In genomic region chr1:110645962-110646735, GRCh38 we compare ENCODE assay signal across 11 cellular contexts. TPM values are rescaled to one million over a fixed set of nuclear protein-coding genes. Genes with fewer than 3 reads are reported as not detected.
DNase-seq lines count a peak whose midpoint lies in the region; ATAC-seq and TF ChIP-seq lines count a peak whose summit lies in the region.
"Had no signal": no experiment of that assay in that cellular context is flagged by ENCODE, and none has a peak within 500 bp of the region (broad histone marks: within the 10 kb centered on the region; RNA-seq: fewer than 3 reads in every experiment).

No MANE protein-coding gene starts in this region.

- H3K27me3 Mint-ChIP-seq in activated CD4-positive, alpha-beta T cell treated with anti-CD3 and anti-CD28 coated beads for 36 hours, result no peaks in the 10 kb centered on the region

- ATAC-seq in activated CD4-positive, alpha-beta T cell treated with anti-CD3 and anti-CD28 coated beads for 36 hours, result peak; percentile 52
- peak; percentile 88 for ATAC-seq in RWPE2 (ENCODE audit: low read depth)
- peak; percentile 72 for ATAC-seq in stimulated activated effector memory CD8-positive, alpha-beta T cell treated with anti-CD3 and anti-CD28 coated beads, Interleukin-12 subunit alpha, Interleukin-12 subunit beta, amount 100 ng/mL, for 72 hours
- ATAC-seq in GM18867 (IDR thresholded peaks at IDR 0.05; ENCODE audit: unreplicated experiment), result no peak
- no peak for ATAC-seq in HG03280 (IDR thresholded peaks at IDR 0.05; ENCODE audit: unreplicated experiment)
- ATAC-seq: A549 had no signal

- intact Hi-C loops in activated CD4-positive, alpha-beta T cell treated with anti-CD3 and anti-CD28 coated beads for 36 hours (cut with DNase I, micrococcal nuclease), result loop anchor here in 1 of 2 experiments (5.0 kb wide), 1 partner anchor 956 kb away; no protein-coding TSS in a partner anchor

- no peak for TF ChIP-seq CTCF in RWPE2 (IDR thresholded peaks at IDR 0.05; ENCODE audit: poor library complexity, severe bottlenecking)
- TF ChIP-seq CTCF in fibroblast of villous mesenchyme (IDR thresholded peaks at IDR 0.05; ENCODE audit: insufficient read depth, low read depth, low read length), result no peak

- CTCF ChIA-PET in activated CD4-positive, alpha-beta T cell treated with anti-CD3 and anti-CD28 coated beads for 36 hours (lab: Charles Lee), result interaction anchor here (0.6 to 7.8 kb wide), 11 partner anchors 10 to 611 kb away, joined by 3 to 111 read pairs (median 6); partner anchors contain the start of gene KCNA3

- peaks cover 41% of the 10 kb centered on the region for H3K4me1 Mint-ChIP-seq in activated CD4-positive, alpha-beta T cell treated with anti-CD3 and anti-CD28 coated beads for 36 hours
- H3K4me1 Mint-ChIP-seq in stimulated activated effector memory CD8-positive, alpha-beta T cell treated with anti-CD3 and anti-CD28 coated beads, Interleukin-12 subunit alpha, Interleukin-12 subunit beta, amount 100 ng/mL, for 72 hours, result peaks cover 40% of the 10 kb centered on the region

- peaks cover 2% of the 10 kb centered on the region for H3K36me3 Mint-ChIP-seq in activated CD4-positive, alpha-beta T cell treated with anti-CD3 and anti-CD28 coated beads for 36 hours (ENCODE audit: low read depth)
- no peaks in the 10 kb centered on the region for H3K36me3 Mint-ChIP-seq in stimulated activated effector memory CD8-positive, alpha-beta T cell treated with anti-CD3 and anti-CD28 coated beads, Interleukin-12 subunit alpha, Interleukin-12 subunit beta, amount 100 ng/mL, for 72 hours

- H3K9me3 ChIP-seq in RWPE2 (ENCODE audit: severe bottlenecking), result no peaks in the 10 kb centered on the region
- H3K9me3 ChIP-seq: A549 had no signal

- H3K4me1 ChIP-seq in RWPE2 (ENCODE audit: insufficient read depth, poor library complexity, severe bottlenecking), result peaks cover 7% of the 10 kb centered on the region
- H3K4me1 ChIP-seq: A549 had no signal

- peaks cover 3% of the 10 kb centered on the region for H3K9me3 Mint-ChIP-seq in activated CD4-positive, alpha-beta T cell treated with anti-CD3 and anti-CD28 coated beads for 36 hours (ENCODE audit: low read depth)
- no peaks in the 10 kb centered on the region for H3K9me3 Mint-ChIP-seq in stimulated activated effector memory CD8-positive, alpha-beta T cell treated with anti-CD3 and anti-CD28 coated beads, Interleukin-12 subunit alpha, Interleukin-12 subunit beta, amount 100 ng/mL, for 72 hours

- H3K27ac ChIP-seq in RWPE2 (ENCODE audit: poor library complexity, severe bottlenecking), result no peak overlapping the region
- H3K27ac ChIP-seq: A549 had no signal

- no peak overlapping the region for H3K4me3 ChIP-seq in RWPE2 (ENCODE audit: severe bottlenecking)
- no peak overlapping the region for H3K4me3 ChIP-seq in fibroblast of villous mesenchyme (ENCODE audit: low read depth, low read length)
- H3K4me3 ChIP-seq: A549 had no signal

- peak overlapping the region; percentile 25 for H3K4me3 Mint-ChIP-seq in activated CD4-positive, alpha-beta T cell treated with anti-CD3 and anti-CD28 coated beads for 36 hours
- no peak overlapping the region for H3K4me3 Mint-ChIP-seq in stimulated activated effector memory CD8-positive, alpha-beta T cell treated with anti-CD3 and anti-CD28 coated beads, Interleukin-12 subunit alpha, Interleukin-12 subunit beta, amount 100 ng/mL, for 72 hours

- no peaks in the 10 kb centered on the region for H3K36me3 ChIP-seq in RWPE2 (ENCODE audit: low read depth)

- H3K27me3 ChIP-seq in RWPE2 (ENCODE audit: insufficient read depth, poor library complexity, severe bottlenecking), result peaks cover 6% of the 10 kb centered on the region

- DNase-seq in activated CD4-positive, alpha-beta T cell treated with anti-CD3 and anti-CD28 coated beads for 36 hours, result no peak
- DNase-seq in activated CD4-positive, alpha-beta T cell treated with anti-CD3 and anti-CD28 coated beads, Interleukin-2, amount 50 U/mL, for 48 hours, result no peak
- DNase-seq in RWPE2 (ENCODE audit: low spot score) (no peak), fibroblast of villous mesenchyme (ENCODE audit: low read depth) (peak; percentile 59), C1 segment of cervical spinal cord (lab: John Stamatoyannopoulos, UW) (no peak)
- no peak for DNase-seq in stimulated activated effector memory CD8-positive, alpha-beta T cell treated with anti-CD3 and anti-CD28 coated beads, Interleukin-12 subunit alpha, Interleukin-12 subunit beta, amount 100 ng/mL, for 72 hours (ENCODE audit: low spot score in 2 of 2)
- DNase-seq: islet precursor cell, NCI-H1417 treated with DMSO at 0.1 percent for 48 hours had no signal

- POLR2A ChIA-PET in activated CD4-positive, alpha-beta T cell treated with anti-CD3 and anti-CD28 coated beads for 36 hours (lab: Charles Lee), result interaction anchor here (0.6 to 5.2 kb wide), 5 partner anchors 9 to 611 kb away, joined by 3 to 54 read pairs (median 3); partner anchors contain the start of gene STRIP1

- no peak overlapping the region for H3K27ac Mint-ChIP-seq in activated CD4-positive, alpha-beta T cell treated with anti-CD3 and anti-CD28 coated beads for 36 hours
- H3K27ac Mint-ChIP-seq in stimulated activated effector memory CD8-positive, alpha-beta T cell treated with anti-CD3 and anti-CD28 coated beads, Interleukin-12 subunit alpha, Interleukin-12 subunit beta, amount 100 ng/mL, for 72 hours, result no peak overlapping the region

RNA-seq across cellular contexts. Expression of gene KCNA3, which starts 28.6 kb away (rescaled TPM):
- 10 to 100 TPM; 20.0 to 20.5 TPM for total RNA-seq in activated CD4-positive, alpha-beta T cell treated with anti-CD3 and anti-CD28 coated beads for 36 hours
- under 0.01 and 0.64 TPM in 2 replicates for total RNA-seq in fibroblast of villous mesenchyme

RNA-seq across cellular contexts. Expression of gene KCNA2, which starts 40.0 kb away (rescaled TPM):
- total RNA-seq in activated CD4-positive, alpha-beta T cell treated with anti-CD3 and anti-CD28 coated beads for 36 hours, result under 1 TPM; 0.25 to 0.37 TPM
- under 0.01 TPM in 1 of 2 replicates, not detected in the other for total RNA-seq in fibroblast of villous mesenchyme

Comparison
In these comparisons a context has a peak if more than half of its experiments do, and no peak if none do; other contexts are left out.
1. ATAC-seq: peak in activated CD4-positive, alpha-beta T cell treated with anti-CD3 and anti-CD28 coated beads for 36 hours (single experiment), RWPE2 (single experiment) and stimulated activated effector memory CD8-positive, alpha-beta T cell treated with anti-CD3 and anti-CD28 coated beads, Interleukin-12 subunit alpha, Interleukin-12 subunit beta, amount 100 ng/mL, for 72 hours (single experiment); none in GM18867 (single experiment) and HG03280 (single experiment).
2. RNA of gene KCNA3, which starts 28.6 kb away (total RNA-seq): 20.0 to 20.5 TPM in activated CD4-positive, alpha-beta T cell treated with anti-CD3 and anti-CD28 coated beads for 36 hours; under 0.01 to 0.64 TPM in fibroblast of villous mesenchyme; every median in the first group is over 10 times any median in the second.